ENCODE assay signal across 8 cellular contexts in genomic region chr5:32489791-32490581, GRCh38. TPM values are rescaled to one million over a fixed set of nuclear protein-coding genes. Genes with fewer than 3 reads are reported as not detected.
DNase-seq lines count a peak whose midpoint lies in the region; ATAC-seq and TF ChIP-seq lines count a peak whose summit lies in the region.

No MANE protein-coding gene starts in this region.

- ATAC-seq in RWPE2 (ENCODE audit: low read depth), result peak; percentile 69
- ATAC-seq in HG03139 (IDR thresholded peaks at IDR 0.05; ENCODE audit: unreplicated experiment), result no peak

- TF ChIP-seq POLR2A in suprapubic skin (IDR thresholded peaks at IDR 0.05), result no peak

- WGBS in suprapubic skin, result 18% methylated on average over 10 of the region's 10 CpGs

- no peak overlapping the region for H3K27ac Mint-ChIP-seq in activated T-helper 2 cell treated with anti-CD3 and anti-CD28 coated beads, Interferon-gamma antibody, Interleukin-2, Interleukin-4, amounts not matched to agents 10 μg/mL and 5 μg/mL and 100 μg/mL, durations not matched to agents 14 hours and 24 hours and 36 hours

- H3K36me3 ChIP-seq in RWPE2 (ENCODE audit: low read depth) (no peaks in the 10 kb centered on the region), suprapubic skin (no peaks in the 10 kb centered on the region)

- H3K27ac ChIP-seq in RWPE2 (ENCODE audit: poor library complexity, severe bottlenecking) (no peak overlapping the region), suprapubic skin (no peak overlapping the region)

- DNase-seq in GM12865 (ENCODE audit: low read depth) (peak; percentile 82), M059J (ENCODE audit: low read depth) (peak; percentile 81), RWPE2 (ENCODE audit: low spot score) (peak; percentile 80), foreskin fibroblast (peak; percentile 85 to 97), occipital lobe (lab: John Stamatoyannopoulos, UW) (peak; percentile 29), suprapubic skin (ENCODE audit: low spot score in 2 of 2) (peak; percentile 83 to 89)
- peak; percentile 45 for DNase-seq in activated T-helper 2 cell treated with anti-CD3 and anti-CD28 coated beads, Interferon-gamma antibody, Interleukin-2, Interleukin-4, amounts not matched to agents 10 μg/mL and 5 μg/mL and 100 μg/mL, durations not matched to agents 14 hours and 24 hours and 36 hours (ENCODE audit: low spot score)

- H3K9me3 Mint-ChIP-seq in activated T-helper 2 cell treated with anti-CD3 and anti-CD28 coated beads, Interferon-gamma antibody, Interleukin-2, Interleukin-4, amounts not matched to agents 10 μg/mL and 5 μg/mL and 100 μg/mL, durations not matched to agents 14 hours and 24 hours and 36 hours, result no peaks in the 10 kb centered on the region

- H3K9me3 ChIP-seq in RWPE2 (ENCODE audit: severe bottlenecking), result no peaks in the 10 kb centered on the region
- H3K9me3 ChIP-seq in suprapubic skin, result no peaks in the 10 kb centered on the region

- intact Hi-C loops in activated T-helper 2 cell treated with anti-CD3 and anti-CD28 coated beads, Interferon-gamma antibody, Interleukin-2, Interleukin-4, amounts not matched to agents 10 μg/mL and 5 μg/mL and 100 μg/mL, durations not matched to agents 14 hours and 24 hours and 36 hours (cut with micrococcal nuclease), result loop anchor here (1.0 kb wide), 2 partner anchors 100 to 123 kb away; no protein-coding TSS in a partner anchor

- no peaks in the 10 kb centered on the region for H3K27me3 ChIP-seq in RWPE2 (ENCODE audit: insufficient read depth, poor library complexity, severe bottlenecking)
- H3K27me3 ChIP-seq in suprapubic skin, result no peaks in the 10 kb centered on the region

- TF ChIP-seq CTCF in GM12865 (IDR thresholded peaks at IDR 0.05; ENCODE audit: insufficient read depth, low read depth, low read length, missing control alignments) (peak; percentile 65), RWPE2 (IDR thresholded peaks at IDR 0.05; ENCODE audit: poor library complexity, severe bottlenecking) (peak; percentile 96), foreskin fibroblast (IDR thresholded peaks at IDR 0.05; ENCODE audit: low read depth, low read length) (peak; percentile 66), suprapubic skin (IDR thresholded peaks at IDR 0.05) (peak; percentile 56 to 62)

- no peaks in the 10 kb centered on the region for H3K4me1 Mint-ChIP-seq in activated T-helper 2 cell treated with anti-CD3 and anti-CD28 coated beads, Interferon-gamma antibody, Interleukin-2, Interleukin-4, amounts not matched to agents 10 μg/mL and 5 μg/mL and 100 μg/mL, durations not matched to agents 14 hours and 24 hours and 36 hours (ENCODE audit: low read depth)

- no peaks in the 10 kb centered on the region for H3K27me3 Mint-ChIP-seq in activated T-helper 2 cell treated with anti-CD3 and anti-CD28 coated beads, Interferon-gamma antibody, Interleukin-2, Interleukin-4, amounts not matched to agents 10 μg/mL and 5 μg/mL and 100 μg/mL, durations not matched to agents 14 hours and 24 hours and 36 hours (ENCODE audit: low read depth)

- no peak overlapping the region for H3K4me3 ChIP-seq in GM12865 (ENCODE audit: low read depth, low read length)
- no peak overlapping the region for H3K4me3 ChIP-seq in RWPE2 (ENCODE audit: severe bottlenecking)
- no peak overlapping the region for H3K4me3 ChIP-seq in foreskin fibroblast (ENCODE audit: low read depth in 1 of 2, low read length in 2 of 2)
- H3K4me3 ChIP-seq in suprapubic skin, result no peak overlapping the region

- no peak for TF ChIP-seq EP300 in suprapubic skin (IDR thresholded peaks at IDR 0.05)

- H3K4me1 ChIP-seq in RWPE2 (ENCODE audit: insufficient read depth, poor library complexity, severe bottlenecking), result no peaks in the 10 kb centered on the region
- peaks cover 9% of the 10 kb centered on the region for H3K4me1 ChIP-seq in suprapubic skin

- H3K36me3 Mint-ChIP-seq in activated T-helper 2 cell treated with anti-CD3 and anti-CD28 coated beads, Interferon-gamma antibody, Interleukin-2, Interleukin-4, amounts not matched to agents 10 μg/mL and 5 μg/mL and 100 μg/mL, durations not matched to agents 14 hours and 24 hours and 36 hours (ENCODE audit: low read depth), result no peaks in the 10 kb centered on the region

- no peak overlapping the region for H3K4me3 Mint-ChIP-seq in activated T-helper 2 cell treated with anti-CD3 and anti-CD28 coated beads, Interferon-gamma antibody, Interleukin-2, Interleukin-4, amounts not matched to agents 10 μg/mL and 5 μg/mL and 100 μg/mL, durations not matched to agents 14 hours and 24 hours and 36 hours (ENCODE audit: low read depth)

RNA-seq across cellular contexts. Expression of gene ZFR, which starts 45.4 kb away (rescaled TPM):
- 46.6 and 66.8 TPM in 2 replicates for total RNA-seq in M059J (2014; rRNA removed; shearing (Covaris generic))
- 68.6 and 69.2 TPM in 2 replicates for total RNA-seq in activated T-helper 2 cell treated with anti-CD3 and anti-CD28 coated beads, Interferon-gamma antibody, Interleukin-2, Interleukin-4, amounts not matched to agents 10 μg/mL and 5 μg/mL and 100 μg/mL, durations not matched to agents 14 hours and 24 hours and 36 hours
- total RNA-seq in occipital lobe, result 135 TPM
- total RNA-seq in suprapubic skin, result 10 to 100 TPM; 49.0 to 66.8 (median 54.1) TPM

Comparison
In these comparisons a context has a peak if more than half of its experiments do, and no peak if none do; other contexts are left out.
1. DNase-seq: peak in every context shown above with its lines; median percentile 91 in foreskin fibroblast; 86 in suprapubic skin; 82 in GM12865; 81 in M059J; 80 in RWPE2; 45 in activated T-helper 2 cell treated with anti-CD3 and anti-CD28 coated beads, Interferon-gamma antibody, Interleukin-2, Interleukin-4, amounts not matched to agents 10 μg/mL and 5 μg/mL and 100 μg/mL, durations not matched to agents 14 hours and 24 hours and 36 hours; 29 in occipital lobe.